In genomic region chr2:127552846-127553245, GRCh38 we compare ENCODE assay signal across 37 cellular contexts. TPM values are rescaled to one million over a fixed set of nuclear protein-coding genes. Genes with fewer than 3 reads are reported as not detected.
"Had no signal": no experiment of that assay in that cellular context is flagged by ENCODE, and none has a peak within 500 bp of the region (broad histone marks: within the 10 kb centered on the region; RNA-seq: fewer than 3 reads in every experiment).

No MANE protein-coding gene starts in this region.

- ATAC-seq: activated naive CD4-positive, alpha-beta T cell treated with anti-CD3 and anti-CD28 coated beads, Interleukin-2, amount 50 U/mL, for 72 hours; activated T-cell treated with anti-CD3 and anti-CD28 coated beads, Interleukin-2, amount 50 U/mL, for 4 hours; activated T-cell treated with anti-CD3 and anti-CD28 coated beads, Interleukin-2, amount 50 U/mL, for 72 hours; activated T-helper 17 cell treated with anti-CD3 and anti-CD28 coated beads, Interleukin-2, amount 50 U/mL, for 72 hours; body of pancreas had no signal

- H3K27ac ChIP-seq: adrenal gland, ascending aorta, body of pancreas, breast epithelium, cardiac muscle cell had no signal

- H3K4me1 ChIP-seq: adrenal gland, ascending aorta, body of pancreas, breast epithelium had no signal

- H3K9me3 ChIP-seq: adrenal gland, ascending aorta, body of pancreas, breast epithelium had no signal

- H3K36me3 ChIP-seq: adrenal gland, ascending aorta, breast epithelium, cardiac muscle cell had no signal

- H3K4me3 ChIP-seq: adrenal gland, ascending aorta, body of pancreas, breast epithelium, cardiac muscle cell had no signal

- H3K9me3 Mint-ChIP-seq: activated T-helper 1 cell treated with anti-CD3 and anti-CD28 coated beads, Interleukin-12 subunit alpha, Interleukin-12 subunit beta, Interleukin-2, Interleukin-4 antibody, amounts not matched to agents 30 ng/mL and 10 ng/mL and 1 ng/mL, durations not matched to agents 14 hours and 24 hours and 36 hours; central memory CD8-positive, alpha-beta T cell had no signal

- H3K4me3 Mint-ChIP-seq: activated naive CD4-positive, alpha-beta T cell treated with anti-CD3 and anti-CD28 coated beads for 36 hours; activated naive CD4-positive, alpha-beta T cell treated with anti-CD3 and anti-CD28 coated beads, Interleukin-2, amount 10 ng/mL, durations not matched to agents 7 days and 5 days; activated naive CD4-positive, alpha-beta T cell treated with anti-CD3 and anti-CD28 coated beads, Interleukin-2, amount 50 U/mL, for 24 hours; activated naive CD8-positive, alpha-beta T cell; activated naive CD8-positive, alpha-beta T cell treated with anti-CD3 and anti-CD28 coated beads for 36 hours; activated naive CD8-positive, alpha-beta T cell treated with anti-CD3 and anti-CD28 coated beads, Interleukin-2, amount 10 ng/mL, durations not matched to agents 7 days and 5 days; activated T-cell treated with anti-CD3 and anti-CD28 coated beads, Interleukin-2, amount 50 U/mL, for 24 hours; activated T-cell treated with anti-CD3 and anti-CD28 coated beads, Interleukin-2, amount 50 U/mL, for 4 hours; activated T-cell treated with anti-CD3 and anti-CD28 coated beads, Interleukin-2, amount 50 U/mL, for 72 hours; activated T-helper 1 cell treated with anti-CD3 and anti-CD28 coated beads, Interleukin-12 subunit alpha, Interleukin-12 subunit beta, Interleukin-2, Interleukin-4 antibody, amounts not matched to agents 30 ng/mL and 10 ng/mL and 1 ng/mL, durations not matched to agents 14 hours and 24 hours and 36 hours; activated T-helper 17 cell treated with anti-CD3 and anti-CD28 coated beads, Interleukin-2, amount 50 U/mL, for 72 hours; brain; central memory CD8-positive, alpha-beta T cell had no signal

- H3K4me1 Mint-ChIP-seq: activated naive CD4-positive, alpha-beta T cell treated with anti-CD3 and anti-CD28 coated beads, Interleukin-2, amount 50 U/mL, for 24 hours; activated naive CD8-positive, alpha-beta T cell treated with anti-CD3 and anti-CD28 coated beads for 36 hours; activated T-helper 17 cell treated with anti-CD3 and anti-CD28 coated beads, Interleukin-2, amount 50 U/mL, for 72 hours; brain; central memory CD8-positive, alpha-beta T cell had no signal

- DNase-seq: activated effector memory CD4-positive, alpha-beta T cell treated with Interleukin-2 at 50 U/mL for 16 hours; activated gamma-delta T cell; activated gamma-delta T cell treated with Interleukin-2 at 50 U/mL for 16 hours; activated naive CD4-positive, alpha-beta T cell; activated naive CD4-positive, alpha-beta T cell treated with anti-CD3 and anti-CD28 coated beads for 36 hours; activated naive CD4-positive, alpha-beta T cell treated with anti-CD3 and anti-CD28 coated beads, Interleukin-2, amount 10 ng/mL, durations not matched to agents 7 days and 5 days; activated naive CD4-positive, alpha-beta T cell treated with anti-CD3 and anti-CD28 coated beads, Interleukin-2, amount 50 U/mL, for 16 hours; activated naive CD4-positive, alpha-beta T cell treated with Interleukin-2 at 50 U/mL for 16 hours; activated naive CD8-positive, alpha-beta T cell treated with anti-CD3 and anti-CD28 coated beads for 36 hours; activated naive CD8-positive, alpha-beta T cell treated with anti-CD3 and anti-CD28 coated beads, Interleukin-2, amount 10 ng/mL, durations not matched to agents 7 days and 5 days; activated T-cell treated with anti-CD3 and anti-CD28 coated beads for 4 hours; activated T-cell treated with anti-CD3 and anti-CD28 coated beads, Interleukin-2, amount 50 U/mL, for 1 hour; activated T-cell treated with anti-CD3 and anti-CD28 coated beads, Interleukin-2, amount 50 U/mL, for 24 hours; activated T-cell treated with anti-CD3 and anti-CD28 coated beads, Interleukin-2, amount 50 U/mL, for 4 hours; activated T-cell treated with anti-CD3 and anti-CD28 coated beads, Interleukin-2, amount 50 U/mL, for 48 hours; activated T-cell treated with anti-CD3 and anti-CD28 coated beads, Interleukin-2, amount 50 U/mL, for 72 hours; amniotic stem cell; amygdala; anterior cingulate cortex; aorta; body of pancreas; caudate nucleus; central memory CD4-positive, alpha-beta T cell; cerebellar nuclear complex had no signal

- H3K36me3 Mint-ChIP-seq: activated naive CD4-positive, alpha-beta T cell treated with anti-CD3 and anti-CD28 coated beads, Interleukin-2, amount 10 ng/mL, durations not matched to agents 7 days and 5 days; activated naive CD8-positive, alpha-beta T cell treated with anti-CD3 and anti-CD28 coated beads, Interleukin-2, amount 10 ng/mL, durations not matched to agents 7 days and 5 days; brain had no signal

- H3K27me3 ChIP-seq: adrenal gland, ascending aorta, body of pancreas, breast epithelium had no signal

- H3K27ac Mint-ChIP-seq: activated naive CD4-positive, alpha-beta T cell treated with anti-CD3 and anti-CD28 coated beads for 36 hours; activated naive CD4-positive, alpha-beta T cell treated with anti-CD3 and anti-CD28 coated beads, Interleukin-2, amount 10 ng/mL, durations not matched to agents 7 days and 5 days; activated naive CD4-positive, alpha-beta T cell treated with anti-CD3 and anti-CD28 coated beads, Interleukin-2, amount 50 U/mL, for 24 hours; activated naive CD4-positive, alpha-beta T cell treated with anti-CD3 and anti-CD28 coated beads, Interleukin-2, amount 50 U/mL, for 72 hours; activated naive CD8-positive, alpha-beta T cell; activated naive CD8-positive, alpha-beta T cell treated with anti-CD3 and anti-CD28 coated beads for 36 hours; activated naive CD8-positive, alpha-beta T cell treated with anti-CD3 and anti-CD28 coated beads, Interleukin-2, amount 10 ng/mL, durations not matched to agents 7 days and 5 days; activated T-cell treated with anti-CD3 and anti-CD28 coated beads, Interleukin-2, amount 50 U/mL, for 24 hours; activated T-cell treated with anti-CD3 and anti-CD28 coated beads, Interleukin-2, amount 50 U/mL, for 72 hours; activated T-helper 1 cell treated with anti-CD3 and anti-CD28 coated beads, Interleukin-12 subunit alpha, Interleukin-12 subunit beta, Interleukin-2, Interleukin-4 antibody, amounts not matched to agents 30 ng/mL and 10 ng/mL and 1 ng/mL, durations not matched to agents 14 hours and 24 hours and 36 hours; activated T-helper 17 cell treated with anti-CD3 and anti-CD28 coated beads, Interleukin-2, amount 50 U/mL, for 72 hours; activated T-helper 2 cell treated with anti-CD3 and anti-CD28 coated beads, Interferon-gamma antibody, Interleukin-2, Interleukin-4, amounts not matched to agents 10 μg/mL and 5 μg/mL and 100 μg/mL, durations not matched to agents 14 hours and 24 hours and 36 hours; brain had no signal

RNA-seq across cellular contexts. Expression of gene MYO7B, which starts 17.4 kb away (rescaled TPM):
- total RNA-seq: bronchial epithelial cell had no signal
